8 cellular contexts compared by ENCODE assay signal in genomic region chr1:205255941-205256780, GRCh38. TPM values are rescaled to one million over a fixed set of nuclear protein-coding genes. Genes with fewer than 3 reads are reported as not detected.
A peak's percentile ranks its signal among the peaks of the same experiment; 100 is the strongest.
DNase-seq lines count a peak whose midpoint lies in the region; ATAC-seq and TF ChIP-seq lines count a peak whose summit lies in the region.

No MANE protein-coding gene starts in this region.

- no peak overlapping the region for H3K4me3 Mint-ChIP-seq in activated CD4-positive, alpha-beta memory T cell treated with anti-CD3 and anti-CD28 coated beads, Interleukin-2, amount 10 ng/mL, durations not matched to agents 7 days and 5 days

- no peak overlapping the region for H3K4me3 ChIP-seq in HL-60 (replicated peaks; ENCODE audit: insufficient read depth, low read length)

- H3K36me3 Mint-ChIP-seq in activated CD4-positive, alpha-beta memory T cell treated with anti-CD3 and anti-CD28 coated beads, Interleukin-2, amount 10 ng/mL, durations not matched to agents 7 days and 5 days (ENCODE audit: low read depth), result no peaks in the 10 kb centered on the region

- DNase-seq in Daoy (ENCODE audit: low read depth) (peak; percentile 85), HL-60 (ENCODE audit: low read depth in 1 of 2, low spot score in 1 of 2) (peak; percentile 66 to 87), NCI-H82 (lab: John Stamatoyannopoulos, UW) (peak; percentile 96), ecto neural progenitor cell (ENCODE audit: low spot score) (peak; percentile 89), medulla oblongata (ENCODE audit: extremely low spot score) (peak; percentile 98)
- DNase-seq in activated CD4-positive, alpha-beta memory T cell treated with anti-CD3 and anti-CD28 coated beads, Interleukin-2, amount 10 ng/mL, durations not matched to agents 7 days and 5 days, result peak; percentile 87
- peak; percentile 62 for DNase-seq in stimulated activated CD8-positive, alpha-beta memory T cell treated with anti-CD3 and anti-CD28 coated beads, Interleukin-12 subunit alpha, Interleukin-12 subunit beta, amount 100 ng/mL, for 4 hours (ENCODE audit: low read depth)

- H3K27me3 ChIP-seq in HL-60 (ENCODE audit: insufficient read depth, poor library complexity, severe bottlenecking), result no peaks in the 10 kb centered on the region

- peak; percentile 84 for TF ChIP-seq CTCF in HL-60 (IDR thresholded peaks at IDR 0.05; ENCODE audit: insufficient read depth, low read length)

- H3K27ac ChIP-seq in HL-60 (replicated peaks), result no peak overlapping the region

- CTCF ChIA-PET in activated CD4-positive, alpha-beta memory T cell treated with anti-CD3 and anti-CD28 coated beads, Interleukin-2, amount 10 ng/mL, durations not matched to agents 7 days and 5 days (lab: Charles Lee), result interaction anchor here (0.6 to 8.8 kb wide), 33 partner anchors 9 to 449 kb away, joined by 3 to 92 read pairs (median 5); partner anchors contain the start of genes RBBP5 and TMCC2

- H3K4me1 Mint-ChIP-seq in activated CD4-positive, alpha-beta memory T cell treated with anti-CD3 and anti-CD28 coated beads, Interleukin-2, amount 10 ng/mL, durations not matched to agents 7 days and 5 days, result no peaks in the 10 kb centered on the region

- no peaks in the 10 kb centered on the region for H3K9me3 Mint-ChIP-seq in activated CD4-positive, alpha-beta memory T cell treated with anti-CD3 and anti-CD28 coated beads, Interleukin-2, amount 10 ng/mL, durations not matched to agents 7 days and 5 days

- ATAC-seq in HG03196 (IDR thresholded peaks at IDR 0.05; ENCODE audit: unreplicated experiment), result no peak

- POLR2A ChIA-PET in activated CD4-positive, alpha-beta memory T cell treated with anti-CD3 and anti-CD28 coated beads, Interleukin-2, amount 10 ng/mL, durations not matched to agents 7 days and 5 days (lab: Charles Lee), result interaction anchor here (1.2 to 2.7 kb wide), 3 partner anchors 10 to 134 kb away, joined by 3 to 15 read pairs (median 5); partner anchors contain the start of genes RBBP5 and TMCC2

- no peak overlapping the region for H3K27ac Mint-ChIP-seq in activated CD4-positive, alpha-beta memory T cell treated with anti-CD3 and anti-CD28 coated beads, Interleukin-2, amount 10 ng/mL, durations not matched to agents 7 days and 5 days

- H3K27me3 Mint-ChIP-seq in activated CD4-positive, alpha-beta memory T cell treated with anti-CD3 and anti-CD28 coated beads, Interleukin-2, amount 10 ng/mL, durations not matched to agents 7 days and 5 days, result peaks cover 2% of the 10 kb centered on the region

RNA-seq across cellular contexts. Expression of gene TMCC2, which starts 28.4 kb away (rescaled TPM):
- total RNA-seq in Daoy (2014; rRNA removed; shearing (Covaris generic)), result 3.2 and 4.8 TPM in 2 replicates
- 1 to 10 TPM; 1.8 TPM for total RNA-seq in activated CD4-positive, alpha-beta memory T cell treated with anti-CD3 and anti-CD28 coated beads, Interleukin-2, amount 10 ng/mL, durations not matched to agents 7 days and 5 days

RNA-seq across cellular contexts. Expression of gene DSTYK, which starts 44.7 kb away (rescaled TPM):
- 5.0 and 6.2 TPM in 2 replicates for total RNA-seq in Daoy (2014; rRNA removed; shearing (Covaris generic))
- total RNA-seq in activated CD4-positive, alpha-beta memory T cell treated with anti-CD3 and anti-CD28 coated beads, Interleukin-2, amount 10 ng/mL, durations not matched to agents 7 days and 5 days, result 1 to 10 TPM; 8.8 to 9.2 TPM
